In genomic region chr16:89958068-89958467, GRCh38 we compare ENCODE assay signal across 9 cellular contexts. TPM values are rescaled to one million over a fixed set of nuclear protein-coding genes. Genes with fewer than 3 reads are reported as not detected.
A peak's percentile ranks its signal among the peaks of the same experiment; 100 is the strongest.
DNase-seq lines count a peak whose midpoint lies in the region; ATAC-seq and TF ChIP-seq lines count a peak whose summit lies in the region.
"Had no signal": no experiment of that assay in that cellular context is flagged by ENCODE, and none has a peak within 500 bp of the region (broad histone marks: within the 10 kb centered on the region; RNA-seq: fewer than 3 reads in every experiment).

No MANE protein-coding gene starts in this region.

- intact Hi-C loops in Caco-2 (cut with micrococcal nuclease; ENCODE audit: unreplicated experiment) (no loop called here), right lobe of liver (cut with DNase I) (no loop called here), esophagus squamous epithelium (cut with DNase I) (no loop called here)

- no peak for TF ChIP-seq POLR2A in right lobe of liver (IDR thresholded peaks at IDR 0.05)
- no peak for TF ChIP-seq POLR2A in esophagus squamous epithelium (IDR thresholded peaks at IDR 0.05)

- H3K36me3 Mint-ChIP-seq in Caco-2 (ENCODE audit: insufficient read depth, unreplicated experiment): peaks cover 52% of the 10 kb centered on the region

- POLR2A ChIA-PET in Caco-2 (lab: Charles Lee): no interaction called here

- H3K36me3 ChIP-seq in Caco-2 (ENCODE audit: control insufficient read depth, insufficient read depth, low read length): peaks cover 4% of the 10 kb centered on the region
- H3K36me3 ChIP-seq in right lobe of liver: peaks cover 0 to 5% (median 1%) of the 10 kb centered on the region in 4 donors
- H3K36me3 ChIP-seq in esophagus squamous epithelium: peaks cover 0 to 84% (median 9%) of the 10 kb centered on the region in 3 donors

- H3K9me3 ChIP-seq in Caco-2 (no peaks in the 10 kb centered on the region), right lobe of liver (no peaks in the 10 kb centered on the region), esophagus squamous epithelium (no peaks in the 10 kb centered on the region)

- DNase-seq in Caco-2: peak; percentile 73 to 75
- DNase-seq in HT-29 (ENCODE audit: low spot score): peak; percentile 62
- peak; percentile 28 for DNase-seq in astrocyte of the hippocampus (ENCODE audit: low read depth, low spot score)
- DNase-seq in right lobe of liver: no peak
- DNase-seq in esophagus squamous epithelium (lab: John Stamatoyannopoulos, UW): no peak
- DNase-seq in NCI-H146 (lab: John Stamatoyannopoulos, UW): no peak
- DNase-seq: stimulated activated CD4-positive, alpha-beta T cell treated with anti-CD3 and anti-CD28 coated beads, Interleukin-1b, Interleukin-23, amount 100 ng/mL, for 48 hours had no signal

- H3K4me3 ChIP-seq in Caco-2 (ENCODE audit: low read depth, low read length) (no peak overlapping the region), right lobe of liver (no peak overlapping the region), esophagus squamous epithelium (no peak overlapping the region)

- CTCF ChIA-PET in Caco-2 (lab: Charles Lee): interaction anchor here (0.6 kb wide), 1 partner anchor 257 kb away, joined by 7 read pairs; the partner anchor contains the start of gene SPATA2L

- no peaks in the 10 kb centered on the region for H3K9me3 Mint-ChIP-seq in Caco-2 (ENCODE audit: unreplicated experiment)

- no peak overlapping the region for H3K4me3 Mint-ChIP-seq in Caco-2 (ENCODE audit: unreplicated experiment)

- ATAC-seq in right lobe of liver: peak; percentile 48 to 65 (median 59)
- ATAC-seq in HG03342 (IDR thresholded peaks at IDR 0.05; ENCODE audit: unreplicated experiment): no peak
- ATAC-seq in HG03139 (IDR thresholded peaks at IDR 0.05; ENCODE audit: unreplicated experiment): no peak

- TF ChIP-seq CTCF in Caco-2 (IDR thresholded peaks at IDR 0.05; ENCODE audit: insufficient read depth in 1 of 2, low read depth in 1 of 2, low read length in 1 of 2, severe bottlenecking in 1 of 2, unreplicated experiment in 1 of 2): no peak
- TF ChIP-seq CTCF in right lobe of liver (IDR thresholded peaks at IDR 0.05): no peak
- TF ChIP-seq CTCF in esophagus squamous epithelium (IDR thresholded peaks at IDR 0.05): no peak

- H3K4me1 ChIP-seq in Caco-2 (no peaks in the 10 kb centered on the region), right lobe of liver (no peaks in the 10 kb centered on the region), esophagus squamous epithelium (no peaks in the 10 kb centered on the region)

- H3K27me3 Mint-ChIP-seq in Caco-2 (ENCODE audit: insufficient read depth, unreplicated experiment): no peaks in the 10 kb centered on the region

- WGBS in right lobe of liver (ENCODE audit: insufficient coverage, low coverage, low lambda C conversion rate, missing lambda C conversion rate): 100% methylated on average over 2 of the region's 7 CpGs
- 83% methylated on average over 1 of the region's 7 CpGs; no CpG with 5 or more reads in 1 of the 2 donors for WGBS in esophagus squamous epithelium, 2 donors

- no peaks in the 10 kb centered on the region for H3K4me1 Mint-ChIP-seq in Caco-2 (ENCODE audit: low read depth, unreplicated experiment)

- no TSS peak for BruUV-seq in Caco-2 (replicated peaks; lab: Mats Ljungman, UMichigan)

- H3K27me3 ChIP-seq in Caco-2 (replicated peaks; ENCODE audit: control insufficient read depth, insufficient read depth, low read length) (no peaks in the 10 kb centered on the region), right lobe of liver (no peaks in the 10 kb centered on the region), esophagus squamous epithelium (no peaks in the 10 kb centered on the region)

- H3K27ac ChIP-seq in right lobe of liver (no peak overlapping the region), esophagus squamous epithelium (no peak overlapping the region)

- no peak overlapping the region for H3K27ac Mint-ChIP-seq in Caco-2 (ENCODE audit: unreplicated experiment)

RNA-seq across cellular contexts. Expression of gene DEF8, which starts 9.5 kb away (rescaled TPM):
- total RNA-seq in Caco-2 (2022) (132 and 145 TPM in 2 replicates), right lobe of liver (10 to 100 TPM; 16.7 to 44.1 (median 20.7) TPM), esophagus squamous epithelium (10 to 100 TPM; 43.5 to 63.0 (median 52.4) TPM)
- 207 and 227 TPM in 2 replicates for total RNA-seq in HT-29 (2014; rRNA removed; shearing (Covaris generic))

RNA-seq across cellular contexts. Expression of gene TUBB3, which starts 34.9 kb away (rescaled TPM):
- 31.3 and 37.5 TPM in 2 replicates for total RNA-seq in Caco-2 (2022)
- 8.7 and 8.8 TPM in 2 replicates for total RNA-seq in HT-29 (2014; rRNA removed; shearing (Covaris generic))
- under 1 TPM in 4 of 6 experiments, not detected in 2; 0.13 to 0.86 (median 0.36) TPM for total RNA-seq in right lobe of liver
- 1 to 10 TPM in 3 of 4 donors, not detected in 1; 2.2 to 9.6 (median 8.0) TPM for total RNA-seq in esophagus squamous epithelium

RNA-seq across cellular contexts. Expression of gene MC1R, which starts 39.4 kb away (rescaled TPM):
- total RNA-seq in Caco-2 (2022) (5.6 and 6.5 TPM in 2 replicates), right lobe of liver (1 to 10 TPM in 2 of 6 experiments, under 1 TPM in 4; 0.31 to 1.6 (median 0.77) TPM), esophagus squamous epithelium (1 to 10 TPM; 1.1 to 3.4 (median 2.0) TPM)
- 5.2 and 5.3 TPM in 2 replicates for total RNA-seq in HT-29 (2014; rRNA removed; shearing (Covaris generic))

Comparison
In these comparisons a context has a peak if more than half of its experiments do, and no peak if none do; other contexts are left out.
1. DNase-seq: peak in Caco-2 (2 of 2), HT-29 (single experiment) and astrocyte of the hippocampus (single experiment); none in right lobe of liver (0 of 3), esophagus squamous epithelium (single experiment) and NCI-H146 (single experiment).
2. ATAC-seq: peak in right lobe of liver (4 of 4); none in HG03342 (single experiment) and HG03139 (single experiment).